8 cellular contexts compared by ENCODE assay signal in genomic region chr11:78188809-78189724, GRCh38. TPM values are rescaled to one million over a fixed set of nuclear protein-coding genes. Genes with fewer than 3 reads are reported as not detected.
A peak's percentile ranks its signal among the peaks of the same experiment; 100 is the strongest.
DNase-seq lines count a peak whose midpoint lies in the region; ATAC-seq and TF ChIP-seq lines count a peak whose summit lies in the region.

USP35 (plus strand) TSS chr11:78188919; CDS start chr11:78196246, 7,327 bp downstream.

- no peak for ATAC-seq in GM21390 (IDR thresholded peaks at IDR 0.05; ENCODE audit: unreplicated experiment)

- no peak within 1 kb of the TSS for H4K91ac ChIP-seq in H9 (ENCODE audit: insufficient read length, low read depth, low read length)

- no peaks in the 10 kb centered on the region for H3K36me3 Mint-ChIP-seq in H9 (ENCODE audit: insufficient read depth in 1 of 3, low read depth in 3 of 3)

- peak within 1 kb of the TSS; percentile 71 for H3K4me2 ChIP-seq in H9 (ENCODE audit: insufficient read depth, insufficient read length, low read length)

- no peak within 1 kb of the TSS for H4K5ac ChIP-seq in H9 (ENCODE audit: insufficient read length, low read depth, low read length)

- peaks cover 7% of the 10 kb centered on the region for H3K23me2 ChIP-seq in H9 (ENCODE audit: insufficient read length, low read depth, low read length, poor library complexity, severe bottlenecking)

- H3K36me3 ChIP-seq in SK-N-MC (ENCODE audit: insufficient read depth, low read length): no peaks in the 10 kb centered on the region

- no peak within 1 kb of the TSS for H3T11ph ChIP-seq in H9 (ENCODE audit: low read length)

- no peak within 1 kb of the TSS for H2BK20ac ChIP-seq in H9 (ENCODE audit: low read depth, low read length, poor library complexity, severe bottlenecking)

- peaks cover 7% of the 10 kb centered on the region for H3K27me3 Mint-ChIP-seq in H9 (ENCODE audit: low read depth)

- no peak within 1 kb of the TSS for H3K4ac ChIP-seq in H9 (ENCODE audit: low read depth, low read length)

- DNase-seq in H9 (no peak), SK-N-MC (ENCODE audit: low read depth, low spot score) (no peak), fibroblast of the aortic adventitia (ENCODE audit: low read depth) (no peak), posterior vena cava (ENCODE audit: low spot score) (peak; percentile 78), NCI-H2171 (lab: John Stamatoyannopoulos, UW) (no peak), DMS153 treated with DMSO at 0.1 percent for 48 hours (lab: John Stamatoyannopoulos, UW; ENCODE audit: unreplicated experiment) (no peak)
- DNase-seq in activated CD8-positive, alpha-beta memory T cell treated with anti-CD3 and anti-CD28 coated beads, Interleukin-2, amount 50 U/mL, for 48 hours: no peak

- H3K14ac ChIP-seq in H9 (ENCODE audit: insufficient read depth, low read length): no peak within 1 kb of the TSS; the same call in 1 of the 2 replicates

- no peak within 1 kb of the TSS for H2BK120ac ChIP-seq in H9 (ENCODE audit: low read depth, low read length, poor library complexity, severe bottlenecking)

- H3K27ac ChIP-seq in H9 (ENCODE audit: insufficient read length, low read depth, low read length) (no peak within 1 kb of the TSS), SK-N-MC (no peak within 1 kb of the TSS)

- no peaks in the 10 kb centered on the region; the same call in 1 of the 2 replicates for H3K27me3 ChIP-seq in H9 (ENCODE audit: insufficient read depth, low read length)

- H2BK12ac ChIP-seq in H9 (ENCODE audit: insufficient read length, low read depth, low read length): no peak within 1 kb of the TSS

- no peaks in the 10 kb centered on the region for H3K9me3 ChIP-seq in H9 (ENCODE audit: control insufficient read depth, low read depth, low read length)
- no peaks in the 10 kb centered on the region for H3K9me3 ChIP-seq in SK-N-MC (ENCODE audit: low read depth, low read length)

- H3K79me2 ChIP-seq in H9 (ENCODE audit: insufficient read depth, low read length): no peaks in the 10 kb centered on the region

- H3K4me3 Mint-ChIP-seq in H9: peak within 1 kb of the TSS; percentile 87 to 94

- H3K4me3 ChIP-seq in SK-N-MC (peak within 1 kb of the TSS; percentile 86), fibroblast of the aortic adventitia (ENCODE audit: low read depth, low read length) (peak within 1 kb of the TSS; percentile 92)

- no peaks in the 10 kb centered on the region; a peak in 1 of 5 replicates for H3K9me3 Mint-ChIP-seq in H9

- H3K18ac ChIP-seq in H9 (ENCODE audit: insufficient read length, low read depth, low read length): no peak within 1 kb of the TSS

- no peak within 1 kb of the TSS for H2BK15ac ChIP-seq in H9 (ENCODE audit: low read depth, low read length)

- H2AFZ ChIP-seq in H9 (ENCODE audit: low read length): no peak within 1 kb of the TSS

- H3K27ac Mint-ChIP-seq in H9: peak within 1 kb of the TSS in 2 of 3 experiments; percentile 27 to 81; a peak in 4 of 7 replicates

- H3K4me1 ChIP-seq in H9 (ENCODE audit: insufficient read depth, low read length): no peaks in the 10 kb centered on the region

- no peaks in the 10 kb centered on the region for H3K79me1 ChIP-seq in H9 (ENCODE audit: insufficient read depth, low read depth, low read length, poor library complexity, severe bottlenecking)

- no peak within 1 kb of the TSS for H2AK5ac ChIP-seq in H9 (ENCODE audit: insufficient read length, low read length)

- H3K56ac ChIP-seq in H9 (ENCODE audit: insufficient read length, low read depth, low read length): no peak within 1 kb of the TSS

- intact Hi-C loops in posterior vena cava (cut with DNase I): no loop called here

- no peak within 1 kb of the TSS for H3K23ac ChIP-seq in H9 (ENCODE audit: insufficient read length, low read depth, low read length)

- no peak within 1 kb of the TSS for H4K8ac ChIP-seq in H9 (replicated peaks; ENCODE audit: insufficient read length, low read depth, low read length)

- no peaks in the 10 kb centered on the region for H4K20me1 ChIP-seq in H9 (ENCODE audit: control insufficient read depth, insufficient read depth, insufficient read length)

- no peak for TF ChIP-seq CTCF in H9 (conservative IDR thresholded peaks at IDR 0.05)
- no peak for TF ChIP-seq CTCF in fibroblast of the aortic adventitia (IDR thresholded peaks at IDR 0.05; ENCODE audit: insufficient read depth, low read length)

- no CpG with 5 or more reads among the region's 45 CpGs for WGBS in H9 (ENCODE audit: extremely low coverage, insufficient read length, low lambda C conversion rate)

- H3K9ac ChIP-seq in H9 (ENCODE audit: extremely low read depth, insufficient read length, low read length): no peak within 1 kb of the TSS
- peak within 1 kb of the TSS; percentile 72 for H3K9ac ChIP-seq in SK-N-MC (ENCODE audit: insufficient read length)

- H2BK5ac ChIP-seq in H9 (ENCODE audit: insufficient read length, low read length): no peak within 1 kb of the TSS

- H3K4me1 Mint-ChIP-seq in H9: peaks cover 21 to 26% of the 10 kb centered on the region in 2 experiments

RNA-seq across cellular contexts. Expression of gene USP35, which starts in this region (rescaled TPM):
- 6.8 and 7.7 TPM in 2 replicates for total RNA-seq in H9 (2021)
- total RNA-seq in fibroblast of the aortic adventitia (ENCODE audit: low replicate concordance): 10.2 and 32.2 TPM in 2 replicates
- 10 to 100 TPM; 12.8 to 14.1 TPM for total RNA-seq in posterior vena cava
